9 cellular contexts compared by ENCODE assay signal in genomic region chr15:56241374-56242085, GRCh38. TPM values are rescaled to one million over a fixed set of nuclear protein-coding genes. Genes with fewer than 3 reads are reported as not detected.
DNase-seq lines count a peak whose midpoint lies in the region; TF ChIP-seq lines count a peak whose summit lies in the region.
"Had no signal": no experiment of that assay in that cellular context is flagged by ENCODE, and none has a peak within 500 bp of the region (broad histone marks: within the 10 kb centered on the region; RNA-seq: fewer than 3 reads in every experiment).

No MANE protein-coding gene starts in this region.

- H3K36me3 Mint-ChIP-seq in osteocyte (ENCODE audit: unreplicated experiment) = peaks cover 2% of the 10 kb centered on the region

- DNase-seq in NCI-H69 (lab: John Stamatoyannopoulos, UW) (peak; percentile 43), osteocyte (ENCODE audit: extremely low spot score, unreplicated experiment) (no peak), amygdala (lab: John Stamatoyannopoulos, UW) (no peak), DMS153 (lab: John Stamatoyannopoulos, UW) (no peak), amniotic stem cell (lab: John Stamatoyannopoulos, UW) (no peak)
- no peak for DNase-seq in stimulated activated CD4-positive, alpha-beta T cell treated with anti-CD3 and anti-CD28 coated beads, Interleukin-4, amount 100 ng/mL, for 24 hours
- DNase-seq: thyroid gland had no signal

- WGBS in ectodermal cell, 2 experiments = 69 to 82% methylated on average over 2 to 3 of the region's 5 CpGs

- H3K27me3 ChIP-seq in ectodermal cell (ENCODE audit: control insufficient read depth, insufficient read depth, low read length, poor library complexity, severe bottlenecking) = no peaks in the 10 kb centered on the region
- H3K27me3 ChIP-seq: thyroid gland had no signal

- H3K4me3 Mint-ChIP-seq in osteocyte (ENCODE audit: unreplicated experiment) = peak overlapping the region; percentile 87

- peak overlapping the region; percentile 60 for H3K27ac Mint-ChIP-seq in osteocyte (ENCODE audit: unreplicated experiment)

- TF ChIP-seq CTCF in osteocyte (IDR thresholded peaks at IDR 0.05) = no peak

- no peaks in the 10 kb centered on the region for H3K9me3 ChIP-seq in ectodermal cell (ENCODE audit: control insufficient read depth, low read length)
- H3K9me3 ChIP-seq: thyroid gland had no signal

- no peaks in the 10 kb centered on the region for H3K27me3 Mint-ChIP-seq in osteocyte (ENCODE audit: unreplicated experiment)

- peaks cover 3% of the 10 kb centered on the region for H3K36me3 ChIP-seq in ectodermal cell (ENCODE audit: control insufficient read depth, insufficient read depth, low read length)
- H3K36me3 ChIP-seq: thyroid gland had no signal

- H3K9me3 Mint-ChIP-seq in osteocyte (ENCODE audit: unreplicated experiment) = no peaks in the 10 kb centered on the region

- H3K27ac ChIP-seq in ectodermal cell (ENCODE audit: insufficient read depth, low read depth, low read length, poor library complexity, severe bottlenecking) = no peak overlapping the region
- H3K27ac ChIP-seq: thyroid gland had no signal

- peaks cover 49% of the 10 kb centered on the region for H3K4me1 Mint-ChIP-seq in osteocyte (ENCODE audit: unreplicated experiment)

- H3K4me1 ChIP-seq in ectodermal cell (ENCODE audit: control insufficient read depth, insufficient read depth, low read length) = peaks cover 6% of the 10 kb centered on the region

- peak overlapping the region; percentile 93; the same call in 1 of the 2 replicates for H3K4me3 ChIP-seq in GM08714 (ENCODE audit: low read length)
- peak overlapping the region; percentile 84 for H3K4me3 ChIP-seq in ectodermal cell (ENCODE audit: insufficient read depth, low read depth, low read length)

RNA-seq across cellular contexts. Expression of gene RFX7, which starts 2.1 kb away (rescaled TPM):
- polyA plus RNA-seq in ectodermal cell (2013, experiment 1 of 4) = 34.2 TPM
- polyA plus RNA-seq in ectodermal cell (2013, experiment 2 of 4) = 38.5 TPM
- polyA plus RNA-seq in ectodermal cell (2013, experiment 3 of 4) = 29.6 TPM
- polyA plus RNA-seq in ectodermal cell (2013, experiment 4 of 4) = 32.4 TPM
- 20.2 and 21.3 TPM in 2 replicates for total RNA-seq in osteocyte
